Comparison of ENCODE assay signal across 26 cellular contexts in genomic region chr5:60801406-60802090, GRCh38. TPM values are rescaled to one million over a fixed set of nuclear protein-coding genes. Genes with fewer than 3 reads are reported as not detected.
"Had no signal": no experiment of that assay in that cellular context is flagged by ENCODE, and none has a peak within 500 bp of the region (broad histone marks: within the 10 kb centered on the region; RNA-seq: fewer than 3 reads in every experiment).

No MANE protein-coding gene starts in this region.

- ATAC-seq: heart right ventricle; lower lobe of right lung; naive thymus-derived CD8-positive, alpha-beta T cell; right cardiac atrium; stimulated activated naive B cell treated with anti-CD40 and anti-IgM and Interleukin-4, amounts not matched to agents 10 μg/mL and 1 μg/mL and 100 μg/mL, for 72 hours; stimulated activated naive CD8-positive, alpha-beta T cell treated with anti-CD3 and anti-CD28 coated beads, Interleukin-15, Interleukin-2, amounts not matched to agents 100 U/mL and 50 U/mL, for 24 hours had no signal

- DNase-seq: heart right ventricle; hippocampal formation; kidney glomerular epithelial cell; left ventricle myocardium inferior; lower lobe of right lung; mammary epithelial cell; mesenchymal stem cell; naive thymus-derived CD8-positive, alpha-beta T cell; nucleus accumbens; pancreas; posterior cingulate gyrus; retina; right cardiac atrium; stimulated activated CD4-positive, alpha-beta T cell treated with anti-CD3 and anti-CD28 coated beads, Interleukin-12 subunit alpha, Interleukin-12 subunit beta, amount 100 ng/mL, for 4 hours; stimulated activated CD4-positive, alpha-beta T cell treated with anti-CD3 and anti-CD28 coated beads, Interleukin-15, amount 100 ng/mL, for 24 hours; stimulated activated CD4-positive, alpha-beta T cell treated with anti-CD3 and anti-CD28 coated beads, Interleukin-2, amount 100 ng/mL, for 24 hours; stimulated activated CD4-positive, alpha-beta T cell treated with anti-CD3 and anti-CD28 coated beads, Interleukin-4, amount 100 ng/mL, for 1 hour; stimulated activated naive B cell treated with anti-CD40 and anti-IgM and Interleukin-4, amounts not matched to agents 10 μg/mL and 1 μg/mL and 100 μg/mL, for 72 hours; stimulated activated naive CD8-positive, alpha-beta T cell treated with anti-CD3 and anti-CD28 coated beads, Interleukin-15, Interleukin-2, amounts not matched to agents 100 U/mL and 50 U/mL, for 24 hours; stomach; testis; thyroid gland; transverse colon; upper lobe of left lung had no signal

- H3K4me1 ChIP-seq: heart right ventricle, left ventricle myocardium inferior, lower lobe of right lung, pancreas, prostate gland, stomach, testis, thyroid gland, transverse colon, upper lobe of left lung had no signal

- FAIRE-seq: keratinocyte, pancreas had no signal

- H3K27me3 ChIP-seq: heart right ventricle, pancreas, stomach, testis, thyroid gland, transverse colon, upper lobe of left lung had no signal

- H3K36me3 ChIP-seq: heart right ventricle, left ventricle myocardium inferior, lower lobe of right lung, pancreas, prostate gland, stomach, thyroid gland, transverse colon, upper lobe of left lung had no signal

- H3K4me3 ChIP-seq: heart right ventricle, left ventricle myocardium inferior, lower lobe of right lung, pancreas, prostate gland, stomach, testis, thyroid gland, transverse colon, upper lobe of left lung had no signal

- H3K27ac ChIP-seq: heart right ventricle, left ventricle myocardium inferior, lower lobe of right lung, pancreas, prostate gland, stomach, testis, thyroid gland, transverse colon, upper lobe of left lung had no signal

- H3K9me3 ChIP-seq: heart right ventricle, left ventricle myocardium inferior, lower lobe of right lung, pancreas, prostate gland, stomach, testis, thyroid gland, transverse colon, upper lobe of left lung had no signal

RNA-seq across cellular contexts. Expression of gene ELOVL7, which starts 42.5 kb away (rescaled TPM):
- total RNA-seq: naive thymus-derived CD8-positive, alpha-beta T cell had no signal
